Comparison of ENCODE assay signal across 7 cellular contexts in the genomic region with DNA sequence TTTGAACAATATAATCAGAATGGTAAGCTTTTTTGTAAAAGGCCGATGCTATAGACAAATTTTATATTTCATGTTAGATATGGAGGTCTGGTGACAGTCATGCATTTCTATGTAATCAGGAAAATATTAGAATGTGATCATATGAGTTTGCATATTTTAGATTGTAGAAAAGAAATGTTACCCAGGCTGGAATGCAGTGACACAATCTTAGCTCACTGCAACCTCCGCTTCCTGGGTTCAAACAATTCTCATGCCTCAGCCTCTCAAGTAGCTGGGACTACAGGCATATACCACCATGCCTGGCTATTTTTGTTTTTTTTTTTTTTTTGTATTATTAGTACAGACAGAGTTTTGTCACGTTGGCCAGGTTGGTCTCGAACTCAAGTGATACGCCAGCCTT.
"Had no signal": no experiment of that assay in that cellular context is flagged by ENCODE, and none has a peak within 500 bp of the region (broad histone marks: within the 10 kb centered on the region; RNA-seq: fewer than 3 reads in every experiment).

No MANE protein-coding gene starts in this region.

- DNase-seq: H9, HFFc6, IMR-90, KG1 had no signal

- H3K4me3 ChIP-seq: GM23338, K562 had no signal

- H3K27ac ChIP-seq: HL-60 had no signal
